9 cellular contexts compared by ENCODE assay signal in the genomic region with DNA sequence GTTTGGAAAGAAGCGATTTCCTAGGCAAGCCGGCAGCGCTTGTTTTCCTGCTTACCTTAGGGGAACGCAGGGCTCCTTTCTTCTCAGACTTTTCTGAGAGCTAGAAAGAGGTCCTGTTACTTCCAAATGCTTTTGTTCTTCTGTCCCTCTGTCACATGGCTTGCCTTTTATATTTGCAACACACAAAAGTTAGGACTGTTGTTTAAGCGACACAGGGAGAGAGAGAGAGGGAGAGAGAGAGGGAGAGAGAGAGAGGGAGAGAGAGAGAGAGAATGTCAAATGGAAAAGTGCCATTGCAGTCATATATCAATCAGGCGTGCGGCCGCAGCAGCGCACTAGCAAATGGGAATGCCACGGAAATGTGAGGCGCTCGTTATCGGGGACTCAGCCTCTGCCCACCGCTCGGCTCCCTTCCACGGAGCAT. TPM values are rescaled to one million over a fixed set of nuclear protein-coding genes. Genes with fewer than 3 reads are reported as not detected.
DNase-seq lines count a peak whose midpoint lies in the region; ATAC-seq and TF ChIP-seq lines count a peak whose summit lies in the region.
"Had no signal": no experiment of that assay in that cellular context is flagged by ENCODE, and none has a peak within 500 bp of the region (broad histone marks: within the 10 kb centered on the region; RNA-seq: fewer than 3 reads in every experiment).

A gene with protein sequence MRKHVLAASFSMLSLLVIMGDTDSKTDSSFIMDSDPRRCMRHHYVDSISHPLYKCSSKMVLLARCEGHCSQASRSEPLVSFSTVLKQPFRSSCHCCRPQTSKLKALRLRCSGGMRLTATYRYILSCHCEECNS (minus strand): TSS at position 142 of the 424 bp plus-strand sequence. CDS start 14,745 bp downstream, outside the sequence.

- CTCF ChIA-PET in MCF 10A (lab: Yijun Ruan, JAX), result interaction anchor here (1.2 to 1.3 kb wide), 2 partner anchors 15 to 275 kb away, joined by 4 read pairs; no protein-coding TSS in a partner anchor

- intact Hi-C loops in MCF 10A (cut with micrococcal nuclease) (no loop called here), lower leg skin (cut with DNase I; ENCODE audit: low total_unique reads) (no loop called here)

- TF ChIP-seq POLR2A in lower leg skin (IDR thresholded peaks at IDR 0.05), result no peak

- H3K4me1 Mint-ChIP-seq in MCF 10A (ENCODE audit: insufficient read depth, unreplicated experiment), result peaks cover 16% of the 10 kb centered on the region

- BruUV-seq in MCF 10A (replicated peaks; lab: Mats Ljungman, UMichigan), result no TSS peak

- no peaks in the 10 kb centered on the region for H3K36me3 ChIP-seq in subcutaneous abdominal adipose tissue (ENCODE audit: control insufficient read depth in 5 of 5, insufficient read depth in 5 of 5, low read length in 5 of 5)

- no peak for ATAC-seq in GM19351 (IDR thresholded peaks at IDR 0.05; ENCODE audit: unreplicated experiment)

- DNase-seq in NCI-H82 (lab: John Stamatoyannopoulos, UW) (peak; percentile 2), NCI-H82 treated with DMSO at 0.1 percent for 48 hours (lab: John Stamatoyannopoulos, UW; ENCODE audit: unreplicated experiment) (no peak), MCF 10A (ENCODE audit: unreplicated experiment) (no peak), lower leg skin (ENCODE audit: low spot score in 2 of 2) (no peak), DMS114 treated with DMSO at 0.1 percent for 48 hours (lab: John Stamatoyannopoulos, UW; ENCODE audit: unreplicated experiment) (no peak)
- DNase-seq: AML-193 had no signal

- TF ChIP-seq CTCF in MCF 10A (IDR thresholded peaks at IDR 0.05; ENCODE audit: unreplicated experiment), result no peak
- TF ChIP-seq CTCF in lower leg skin (IDR thresholded peaks at IDR 0.05), result no peak

- H3K9ac ChIP-seq in subcutaneous abdominal adipose tissue (ENCODE audit: low read length in 5 of 5), result peak within 1 kb of the TSS in 1 of 5 donors; percentile 42

- POLR2A ChIA-PET in MCF 10A (lab: Yijun Ruan, JAX), result interaction anchor here (0.7 kb wide), 1 partner anchor 46 kb away, joined by 3 read pairs; no protein-coding TSS in a partner anchor

- H3K9me3 ChIP-seq in subcutaneous abdominal adipose tissue (ENCODE audit: control insufficient read depth in 5 of 5, low read length in 5 of 5), result no peaks in the 10 kb centered on the region

- H3K36me3 Mint-ChIP-seq in MCF 10A (ENCODE audit: insufficient read depth, unreplicated experiment), result no peaks in the 10 kb centered on the region

- 6 to 21% methylated on average over 16 of the region's 16 CpGs for WGBS in lower leg skin, 2 donors

- H3K9me3 Mint-ChIP-seq in MCF 10A (ENCODE audit: unreplicated experiment), result no peaks in the 10 kb centered on the region

- peak within 1 kb of the TSS; percentile 5 for H3K4me3 Mint-ChIP-seq in MCF 10A (ENCODE audit: unreplicated experiment)

- H3K27ac ChIP-seq in layer of hippocampus (ENCODE audit: low read depth, low read length) (peak within 1 kb of the TSS; percentile 74), subcutaneous abdominal adipose tissue (ENCODE audit: low read depth, low read length) (no peak within 1 kb of the TSS)

- peaks cover 80% of the 10 kb centered on the region for H3K27me3 Mint-ChIP-seq in MCF 10A (ENCODE audit: insufficient read depth, unreplicated experiment)

- peak within 1 kb of the TSS; percentile 19 to 52 (median 34) for H3K4me3 ChIP-seq in subcutaneous abdominal adipose tissue (ENCODE audit: low read depth in 1 of 5, low read length in 5 of 5)
- H3K4me3 ChIP-seq in lower leg skin (ENCODE audit: low read depth, poor library complexity, severe bottlenecking), result no peak within 1 kb of the TSS

- H3K27ac Mint-ChIP-seq in MCF 10A (ENCODE audit: low read depth, unreplicated experiment), result no peak within 1 kb of the TSS

- H3K4me1 ChIP-seq in subcutaneous abdominal adipose tissue (ENCODE audit: control insufficient read depth in 5 of 5, insufficient read depth in 5 of 5, low read length in 5 of 5), result peaks cover 0 to 8% (median 5%) of the 10 kb centered on the region in 5 donors

- no peaks in the 10 kb centered on the region for H3K27me3 ChIP-seq in layer of hippocampus (ENCODE audit: control insufficient read depth, insufficient read depth, low read length)
- peaks cover 8 to 42% (median 24%) of the 10 kb centered on the region in 5 donors for H3K27me3 ChIP-seq in subcutaneous abdominal adipose tissue (ENCODE audit: control insufficient read depth in 5 of 5, insufficient read depth in 4 of 5, low read length in 5 of 5)

RNA-seq across cellular contexts. Expression of the gene that starts here (rescaled TPM):
- not detected in 2 replicates for total RNA-seq in MCF 10A (2022)
- total RNA-seq in lower leg skin, result under 1 TPM in 2 of 4 donors, not detected in 2; 0.22 to 0.42 TPM
